1 cellular context compared by ENCODE assay signal in genomic region chr6:33390767-33391277, GRCh38.
TF ChIP-seq lines count a peak whose summit lies in the region.

No MANE protein-coding gene starts in this region.

TF ChIP-seq in HepG2, 621 proteins besides CTCF, POLR2A, EP300 and RAD21:
- TF ChIP-seq ZNF253 (CRISPR knock-in tag; IDR thresholded peaks at IDR 0.05; ENCODE audit: borderline replicate concordance) (peak; percentile 70; the same call in 1 of the 2 replicates), NCOA1 (CRISPR knock-in tag; IDR thresholded peaks at IDR 0.05) (0 out of 2 replicates have a peak, but pooled peaks have one; percentile 28), ZNF761 (CRISPR knock-in tag; conservative IDR thresholded peaks at IDR 0.05) (no peak), ZBTB42 (CRISPR knock-in tag; IDR thresholded peaks at IDR 0.05) (0 out of 2 replicates have a peak, but pooled peaks have one; percentile 14), ZBTB39 (CRISPR knock-in tag; IDR thresholded peaks at IDR 0.05) (no peak), HNF1B (CRISPR knock-in tag; IDR thresholded peaks at IDR 0.05) (peak; percentile 9; the same call in 1 of the 2 replicates), POLR2AphosphoS5 (IDR thresholded peaks at IDR 0.05; ENCODE audit: low read depth, low read length) (peak; percentile 69; the same call in 1 of the 2 replicates), ZNF816 (CRISPR knock-in tag; IDR thresholded peaks at IDR 0.05; ENCODE audit: borderline replicate concordance) (0 out of 2 replicates have a peak, but pooled peaks have one; percentile 81), MTF2 (CRISPR knock-in tag; IDR thresholded peaks at IDR 0.05; ENCODE audit: borderline replicate concordance) (0 out of 2 replicates have a peak, but pooled peaks have one; percentile 20), MTERF4 (CRISPR knock-in tag; IDR thresholded peaks at IDR 0.05) (0 out of 2 replicates have a peak, but pooled peaks have one; percentile 7), SSRP1 (CRISPR knock-in tag; IDR thresholded peaks at IDR 0.05) (no peak), ZSCAN22 (CRISPR knock-in tag; IDR thresholded peaks at IDR 0.05) (0 out of 2 replicates have a peak, but pooled peaks have one; percentile 32), ZNF138 (CRISPR knock-in tag; IDR thresholded peaks at IDR 0.05; ENCODE audit: low read depth) (peak; percentile 7; the same call in 1 of the 2 replicates), ZNF703 (CRISPR knock-in tag; IDR thresholded peaks at IDR 0.05; ENCODE audit: borderline replicate concordance) (no peak), DDIT3 (CRISPR knock-in tag; IDR thresholded peaks at IDR 0.05) (0 out of 2 replicates have a peak, but pooled peaks have one; percentile 46), ZNF431 (CRISPR knock-in tag; IDR thresholded peaks at IDR 0.05; ENCODE audit: borderline replicate concordance, low read depth) (0 out of 2 replicates have a peak, but pooled peaks have one; percentile 13), ZNF256 (CRISPR knock-in tag; conservative IDR thresholded peaks at IDR 0.05) (no peak), ZBTB37 (CRISPR knock-in tag; IDR thresholded peaks at IDR 0.05) (peak; percentile 80; the same call in 1 of the 2 replicates), ZNF749 (CRISPR knock-in tag; IDR thresholded peaks at IDR 0.05; ENCODE audit: borderline replicate concordance) (0 out of 2 replicates have a peak, but pooled peaks have one; percentile 11), ZNF383 (CRISPR knock-in tag; IDR thresholded peaks at IDR 0.05; ENCODE audit: borderline replicate concordance) (0 out of 2 replicates have a peak, but pooled peaks have one; percentile 6), FUBP1 (CRISPR knock-in tag; IDR thresholded peaks at IDR 0.05; ENCODE audit: borderline replicate concordance) (no peak), EHMT2 (IDR thresholded peaks at IDR 0.05; ENCODE audit: borderline replicate concordance, low read depth, low read length) (peak; percentile 87), CEBPG (CRISPR knock-in tag; IDR thresholded peaks at IDR 0.05) (peak; percentile 62), ZXDC (CRISPR knock-in tag; IDR thresholded peaks at IDR 0.05) (0 out of 2 replicates have a peak, but pooled peaks have one; percentile 51), ZNF75D (CRISPR knock-in tag; IDR thresholded peaks at IDR 0.05; ENCODE audit: borderline replicate concordance) (peak; percentile 66; the same call in 1 of the 2 replicates), CEBPB (IDR thresholded peaks at IDR 0.05; ENCODE audit: borderline replicate concordance, low read depth, low read length) (peak; percentile 83), ZNF607 (CRISPR knock-in tag; IDR thresholded peaks at IDR 0.05; ENCODE audit: borderline replicate concordance) (0 out of 2 replicates have a peak, but pooled peaks have one; percentile 93), TCF12 (IDR thresholded peaks at IDR 0.05) (no peak), TCF12 (CRISPR knock-in tag; IDR thresholded peaks at IDR 0.05) (0 out of 2 replicates have a peak, but pooled peaks have one; percentile 49), ZNF629 (CRISPR knock-in tag; conservative IDR thresholded peaks at IDR 0.05) (0 out of 2 replicates have a peak, but pooled peaks have one; percentile 22), HDAC6 (IDR thresholded peaks at IDR 0.05; ENCODE audit: low read depth, low read length) (no peak), SMARCC2 (IDR thresholded peaks at IDR 0.05) (no peak), RARG (CRISPR knock-in tag; IDR thresholded peaks at IDR 0.05; ENCODE audit: low read depth) (0 out of 2 replicates have a peak, but pooled peaks have one; percentile 53), ZNF687 (CRISPR knock-in tag; IDR thresholded peaks at IDR 0.05) (no peak), ZNF468 (CRISPR knock-in tag; IDR thresholded peaks at IDR 0.05) (0 out of 2 replicates have a peak, but pooled peaks have one; percentile 49), ZEB1 (IDR thresholded peaks at IDR 0.05; ENCODE audit: insufficient replicate concordance, low read depth) (peak; percentile 40), FOXO4 (CRISPR knock-in tag; conservative IDR thresholded peaks at IDR 0.05) (0 out of 2 replicates have a peak, but pooled peaks have one; percentile 63), SETDB1 (CRISPR knock-in tag; IDR thresholded peaks at IDR 0.05; ENCODE audit: borderline replicate concordance) (0 out of 2 replicates have a peak, but pooled peaks have one; percentile 23)
TF ChIP-seq in HepG2: peak in this region for 28.
